14 cellular contexts compared by ENCODE assay signal in the genomic region with DNA sequence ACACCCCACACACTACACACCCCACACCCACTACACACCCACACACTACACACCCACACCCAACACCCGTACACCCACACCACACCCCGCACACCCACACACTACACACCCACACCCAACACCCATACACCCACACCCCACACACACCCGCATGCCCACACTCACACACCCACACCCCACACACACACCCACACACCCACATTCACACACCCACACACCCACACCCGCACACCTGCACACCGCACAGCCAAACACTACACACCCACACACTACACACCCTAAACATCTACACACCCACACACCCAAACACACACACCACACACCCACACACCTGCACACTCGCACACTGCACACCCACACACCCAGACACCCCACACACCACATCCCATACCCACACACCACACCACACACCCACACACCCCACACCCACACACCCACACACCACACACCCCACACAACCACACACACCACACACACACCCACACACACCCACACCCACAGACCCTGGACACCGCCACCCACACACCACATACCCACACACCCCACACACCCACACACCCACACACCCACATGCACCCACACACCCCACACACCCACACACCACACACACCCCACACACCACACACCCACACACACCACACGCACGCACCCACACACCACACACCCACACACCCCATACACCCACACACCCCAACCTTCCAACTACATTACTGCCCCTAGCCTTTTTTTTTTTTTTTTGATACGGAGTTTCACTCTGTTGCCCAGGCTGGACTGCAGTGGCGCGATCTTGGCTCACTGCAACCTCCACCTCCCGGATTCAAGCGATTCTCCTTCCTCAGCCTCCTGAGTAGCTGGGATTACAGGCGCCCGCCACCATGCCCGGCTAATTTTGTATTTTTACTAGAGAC. TPM values are rescaled to one million over a fixed set of nuclear protein-coding genes. Genes with fewer than 3 reads are reported as not detected.
DNase-seq lines count a peak whose midpoint lies in the region; ATAC-seq and TF ChIP-seq lines count a peak whose summit lies in the region.
"Had no signal": no experiment of that assay in that cellular context is flagged by ENCODE, and none has a peak within 500 bp of the region (broad histone marks: within the 10 kb centered on the region; RNA-seq: fewer than 3 reads in every experiment).

No MANE protein-coding gene starts in this region.

- no peaks in the 10 kb centered on the region for H3K36me3 Mint-ChIP-seq in activated naive CD4-positive, alpha-beta T cell treated with anti-CD3 and anti-CD28 coated beads, Interleukin-2, amount 50 U/mL, for 24 hours
- H3K36me3 Mint-ChIP-seq in activated T-helper 17 cell treated with anti-CD3 and anti-CD28 coated beads, Interleukin-2, amount 50 U/mL, for 72 hours (ENCODE audit: low read depth), result peaks cover 12% of the 10 kb centered on the region
- no peaks in the 10 kb centered on the region for H3K36me3 Mint-ChIP-seq in natural killer cell treated with Interleukin-12 subunit alpha and Interleukin-12 subunit beta and Interleukin-15 and Interleukin-18, amount 100 ng/mL, for 72 hours

- no peaks in the 10 kb centered on the region for H3K4me1 Mint-ChIP-seq in activated naive CD4-positive, alpha-beta T cell treated with anti-CD3 and anti-CD28 coated beads, Interleukin-2, amount 50 U/mL, for 24 hours
- no peaks in the 10 kb centered on the region for H3K4me1 Mint-ChIP-seq in activated T-helper 17 cell treated with anti-CD3 and anti-CD28 coated beads, Interleukin-2, amount 50 U/mL, for 72 hours
- peaks cover 0 to 9% of the 10 kb centered on the region in 2 donors for H3K4me1 Mint-ChIP-seq in natural killer cell treated with Interleukin-12 subunit alpha and Interleukin-12 subunit beta and Interleukin-15 and Interleukin-18, amount 100 ng/mL, for 72 hours (ENCODE audit: low read depth in 2 of 2)

- H3K9me3 Mint-ChIP-seq in activated naive CD4-positive, alpha-beta T cell treated with anti-CD3 and anti-CD28 coated beads, Interleukin-2, amount 50 U/mL, for 24 hours, result no peaks in the 10 kb centered on the region
- no peaks in the 10 kb centered on the region for H3K9me3 Mint-ChIP-seq in activated T-helper 17 cell treated with anti-CD3 and anti-CD28 coated beads, Interleukin-2, amount 50 U/mL, for 72 hours
- no peaks in the 10 kb centered on the region for H3K9me3 Mint-ChIP-seq in natural killer cell treated with Interleukin-12 subunit alpha and Interleukin-12 subunit beta and Interleukin-15 and Interleukin-18, amount 100 ng/mL, for 72 hours

- no peaks in the 10 kb centered on the region for H3K79me2 ChIP-seq in OCI-LY7 (ENCODE audit: insufficient read depth, low read depth, low read length)

- H2AFZ ChIP-seq in OCI-LY7 (ENCODE audit: low read length), result no peak overlapping the region

- H3K4me3 Mint-ChIP-seq in activated naive CD4-positive, alpha-beta T cell treated with anti-CD3 and anti-CD28 coated beads, Interleukin-2, amount 50 U/mL, for 24 hours, result peak overlapping the region; percentile 33
- peak overlapping the region; percentile 63 for H3K4me3 Mint-ChIP-seq in activated T-helper 17 cell treated with anti-CD3 and anti-CD28 coated beads, Interleukin-2, amount 50 U/mL, for 72 hours
- no peak overlapping the region for H3K4me3 Mint-ChIP-seq in natural killer cell treated with Interleukin-12 subunit alpha and Interleukin-12 subunit beta and Interleukin-15 and Interleukin-18, amount 100 ng/mL, for 72 hours

- no peak overlapping the region for H3K27ac ChIP-seq in upper lobe of right lung
- no peak overlapping the region for H3K27ac ChIP-seq in OCI-LY7 (ENCODE audit: low read depth, low read length, poor library complexity, severe bottlenecking)
- H3K27ac ChIP-seq: right atrium auricular region had no signal

- H3K9me2 ChIP-seq in OCI-LY7 (ENCODE audit: insufficient read depth, low read length), result no peaks in the 10 kb centered on the region

- no peaks in the 10 kb centered on the region for H4K20me1 ChIP-seq in OCI-LY7 (ENCODE audit: insufficient read depth, low read length)

- CTCF ChIA-PET in OCI-LY7 (lab: Charles Lee; ENCODE audit: unreplicated experiment), result no interaction called here

- POLR2A ChIA-PET in OCI-LY7 (lab: Charles Lee), result interaction anchor here (0.6 kb wide), 1 partner anchor 1152 kb away, joined by 4 read pairs; no protein-coding TSS in a partner anchor

- no peaks in the 10 kb centered on the region for H3K27me3 Mint-ChIP-seq in activated naive CD4-positive, alpha-beta T cell treated with anti-CD3 and anti-CD28 coated beads, Interleukin-2, amount 50 U/mL, for 24 hours
- H3K27me3 Mint-ChIP-seq in activated T-helper 17 cell treated with anti-CD3 and anti-CD28 coated beads, Interleukin-2, amount 50 U/mL, for 72 hours, result no peaks in the 10 kb centered on the region
- no peaks in the 10 kb centered on the region for H3K27me3 Mint-ChIP-seq in natural killer cell treated with Interleukin-12 subunit alpha and Interleukin-12 subunit beta and Interleukin-15 and Interleukin-18, amount 100 ng/mL, for 72 hours

- H3K4me3 ChIP-seq in upper lobe of right lung (no peak overlapping the region), OCI-LY7 (ENCODE audit: low read depth, low read length, poor library complexity, severe bottlenecking) (no peak overlapping the region)
- H3K4me3 ChIP-seq: right atrium auricular region had no signal

- intact Hi-C loops in upper lobe of right lung (cut with DNase I) (no loop called here), OCI-LY7 (cut with micrococcal nuclease; ENCODE audit: unreplicated experiment) (no loop called here)

- no peak overlapping the region for H3K4me2 ChIP-seq in OCI-LY7 (ENCODE audit: low read length)

- TF ChIP-seq CTCF in upper lobe of right lung (IDR thresholded peaks at IDR 0.05), result no peak
- no peak for TF ChIP-seq CTCF in OCI-LY7 (conservative IDR thresholded peaks at IDR 0.05; ENCODE audit: low read length)

- peak; percentile 56 for ATAC-seq in activated T-helper 17 cell treated with anti-CD3 and anti-CD28 coated beads, Interleukin-2, amount 50 U/mL, for 72 hours (replicated peaks)
- peak; percentile 57 to 60 for ATAC-seq in natural killer cell treated with Interleukin-12 subunit alpha and Interleukin-12 subunit beta and Interleukin-15 and Interleukin-18, amount 100 ng/mL, for 72 hours
- peak; percentile 55 for ATAC-seq in upper lobe of right lung
- ATAC-seq: activated CD4-positive, CD25-positive, alpha-beta regulatory T cell treated with anti-CD3 and anti-CD28 coated beads, Interleukin-2, amount 50 U/mL, for 24 hours had no signal

- BruUV-seq in OCI-LY7 (replicated peaks; lab: Mats Ljungman, UMichigan), result no TSS peak

- no peak for DNase-seq in activated naive CD4-positive, alpha-beta T cell (lab: John Stamatoyannopoulos, UW)
- no peak for DNase-seq in natural killer cell treated with Interleukin-12 subunit alpha and Interleukin-12 subunit beta and Interleukin-15 and Interleukin-18, amount 100 ng/mL, for 72 hours (ENCODE audit: low spot score)
- DNase-seq in upper lobe of right lung (no peak), superior temporal gyrus (ENCODE audit: extremely low spot score) (no peak), OCI-LY7 (ENCODE audit: low spot score) (no peak), GM19238 (ENCODE audit: insufficient read length, low spot score) (no peak)
- DNase-seq: cortex of kidney, Kasumi-1, NCI-H1694 treated with DMSO at 0.1 percent for 48 hours, NCI-H524 had no signal

- H3K9me3 ChIP-seq in upper lobe of right lung (no peaks in the 10 kb centered on the region), OCI-LY7 (ENCODE audit: low read length) (no peaks in the 10 kb centered on the region)
- H3K9me3 ChIP-seq: right atrium auricular region had no signal

- H3K27ac Mint-ChIP-seq in activated naive CD4-positive, alpha-beta T cell treated with anti-CD3 and anti-CD28 coated beads, Interleukin-2, amount 50 U/mL, for 24 hours, result peak overlapping the region; percentile 93
- peak overlapping the region; percentile 99 for H3K27ac Mint-ChIP-seq in activated T-helper 17 cell treated with anti-CD3 and anti-CD28 coated beads, Interleukin-2, amount 50 U/mL, for 72 hours
- peak overlapping the region; percentile 60 to 84 for H3K27ac Mint-ChIP-seq in natural killer cell treated with Interleukin-12 subunit alpha and Interleukin-12 subunit beta and Interleukin-15 and Interleukin-18, amount 100 ng/mL, for 72 hours

- no peaks in the 10 kb centered on the region for H3K4me1 ChIP-seq in upper lobe of right lung
- no peaks in the 10 kb centered on the region for H3K4me1 ChIP-seq in OCI-LY7 (ENCODE audit: insufficient read depth, low read length, poor library complexity, severe bottlenecking)
- H3K4me1 ChIP-seq: right atrium auricular region had no signal

- H3K36me3 ChIP-seq in upper lobe of right lung (no peaks in the 10 kb centered on the region), OCI-LY7 (ENCODE audit: insufficient read depth, low read length) (no peaks in the 10 kb centered on the region)
- H3K36me3 ChIP-seq: right atrium auricular region had no signal

- no peaks in the 10 kb centered on the region for H3K27me3 ChIP-seq in upper lobe of right lung
- H3K27me3 ChIP-seq: right atrium auricular region had no signal

RNA-seq across cellular contexts. Expression of gene CEP19, which starts 16.9 kb away (rescaled TPM):
- 1 to 10 TPM; 3.7 to 4.5 TPM for total RNA-seq in activated T-helper 17 cell treated with anti-CD3 and anti-CD28 coated beads, Interleukin-2, amount 50 U/mL, for 72 hours
- total RNA-seq in natural killer cell treated with Interleukin-12 subunit alpha and Interleukin-12 subunit beta and Interleukin-15 and Interleukin-18, amount 100 ng/mL, for 72 hours, result 1 to 10 TPM; 2.3 to 4.2 TPM
- total RNA-seq in upper lobe of right lung, result 1.6 TPM
- 1.9 and 3.3 TPM in 2 replicates for total RNA-seq in OCI-LY7 (2014; rRNA removed; shearing (Covaris generic))
- total RNA-seq in OCI-LY7 (2022), result 5.7 and 6.3 TPM in 2 replicates

RNA-seq across cellular contexts. Expression of gene PIGX, which starts 17.0 kb away (rescaled TPM):
- total RNA-seq in activated T-helper 17 cell treated with anti-CD3 and anti-CD28 coated beads, Interleukin-2, amount 50 U/mL, for 72 hours, result 10 to 100 TPM; 38.6 to 52.8 TPM
- 10 to 100 TPM; 28.1 to 33.6 TPM for total RNA-seq in natural killer cell treated with Interleukin-12 subunit alpha and Interleukin-12 subunit beta and Interleukin-15 and Interleukin-18, amount 100 ng/mL, for 72 hours
- total RNA-seq in upper lobe of right lung, result 17.4 TPM
- total RNA-seq in OCI-LY7 (2014; rRNA removed; shearing (Covaris generic)), result 24.1 and 24.9 TPM in 2 replicates
- 31.5 and 32.4 TPM in 2 replicates for total RNA-seq in OCI-LY7 (2022)

RNA-seq across cellular contexts. Expression of gene PAK2, which starts 44.5 kb away (rescaled TPM):
- 100 to 1,000 TPM in 1 of 2 donors, 10 to 100 TPM in 1; 94.8 to 108 TPM for total RNA-seq in activated T-helper 17 cell treated with anti-CD3 and anti-CD28 coated beads, Interleukin-2, amount 50 U/mL, for 72 hours
- total RNA-seq in natural killer cell treated with Interleukin-12 subunit alpha and Interleukin-12 subunit beta and Interleukin-15 and Interleukin-18, amount 100 ng/mL, for 72 hours, result 10 to 100 TPM; 70.1 to 83.3 TPM
- total RNA-seq in upper lobe of right lung (77.8 TPM), OCI-LY7 (2022) (83.8 and 95.6 TPM in 2 replicates)
- 24.5 and 37.9 TPM in 2 replicates for total RNA-seq in OCI-LY7 (2014; rRNA removed; shearing (Covaris generic))

RNA-seq across cellular contexts. Expression of gene NRROS, which starts 55.7 kb away (rescaled TPM):
- 10 to 100 TPM; 26.5 to 42.3 TPM for total RNA-seq in activated T-helper 17 cell treated with anti-CD3 and anti-CD28 coated beads, Interleukin-2, amount 50 U/mL, for 72 hours
- total RNA-seq in natural killer cell treated with Interleukin-12 subunit alpha and Interleukin-12 subunit beta and Interleukin-15 and Interleukin-18, amount 100 ng/mL, for 72 hours, result 10 to 100 TPM; 40.3 to 55.7 TPM
- total RNA-seq in upper lobe of right lung (19.5 TPM), OCI-LY7 (2022) (3.7 and 3.8 TPM in 2 replicates)
- 0.51 and 1.1 TPM in 2 replicates for total RNA-seq in OCI-LY7 (2014; rRNA removed; shearing (Covaris generic))
